ENCODE assay signal across 17 cellular contexts in genomic region chr12:28539691-28540323, GRCh38.
"Had no signal": no experiment of that assay in that cellular context is flagged by ENCODE, and none has a peak within 500 bp of the region (broad histone marks: within the 10 kb centered on the region; RNA-seq: fewer than 3 reads in every experiment).

No MANE protein-coding gene starts in this region.

- H3K27me3 ChIP-seq: foreskin keratinocyte, suprapubic skin, upper lobe of left lung had no signal

- H3K9me3 ChIP-seq: suprapubic skin, upper lobe of left lung had no signal

- H3K27ac Mint-ChIP-seq: activated CD8-positive, alpha-beta T cell treated with anti-CD3 and anti-CD28 coated beads, Interleukin-2, amount 10 ng/mL, durations not matched to agents 7 days and 5 days; activated naive CD4-positive, alpha-beta T cell treated with anti-CD3 and anti-CD28 coated beads for 36 hours; effector memory CD8-positive, alpha-beta T cell; immature natural killer cell; WTC11 had no signal

- DNase-seq: activated CD4-positive, alpha-beta T cell treated with anti-CD3 and anti-CD28 coated beads for 48 hours; activated CD8-positive, alpha-beta T cell treated with anti-CD3 and anti-CD28 coated beads, Interleukin-2, amount 10 ng/mL, durations not matched to agents 7 days and 5 days; activated naive CD4-positive, alpha-beta T cell treated with anti-CD3 and anti-CD28 coated beads for 36 hours; caudate nucleus; cortex of kidney; effector memory CD8-positive, alpha-beta T cell; immature natural killer cell; left colon; naive B cell; posterior cingulate gyrus; stimulated activated CD4-positive, alpha-beta T cell treated with anti-CD3 and anti-CD28 coated beads, Interleukin-12 subunit alpha, Interleukin-12 subunit beta, amount 100 ng/mL, for 4 hours; stimulated activated CD4-positive, alpha-beta T cell treated with anti-CD3 and anti-CD28 coated beads, Interleukin-2, amount 100 ng/mL, for 48 hours; stimulated activated naive CD8-positive, alpha-beta T cell treated with anti-CD3 and anti-CD28 coated beads, Interleukin-15, Interleukin-2, amounts not matched to agents 100 U/mL and 50 U/mL, for 24 hours; upper lobe of left lung had no signal

- ATAC-seq: activated CD8-positive, alpha-beta T cell treated with anti-CD3 and anti-CD28 coated beads, Interleukin-2, amount 10 ng/mL, durations not matched to agents 7 days and 5 days; effector memory CD8-positive, alpha-beta T cell; foreskin keratinocyte; left colon; stimulated activated naive CD8-positive, alpha-beta T cell treated with anti-CD3 and anti-CD28 coated beads, Interleukin-15, Interleukin-2, amounts not matched to agents 100 U/mL and 50 U/mL, for 24 hours; WTC11 had no signal

- H3K27me3 Mint-ChIP-seq: effector memory CD8-positive, alpha-beta T cell; naive B cell had no signal

- H3K36me3 Mint-ChIP-seq: immature natural killer cell had no signal

- H3K4me3 ChIP-seq: suprapubic skin, upper lobe of left lung had no signal

- H3K9me3 Mint-ChIP-seq: effector memory CD8-positive, alpha-beta T cell; immature natural killer cell; WTC11 had no signal

- H3K27ac ChIP-seq: foreskin keratinocyte, suprapubic skin, upper lobe of left lung had no signal

- H3K4me3 Mint-ChIP-seq: activated CD8-positive, alpha-beta T cell treated with anti-CD3 and anti-CD28 coated beads, Interleukin-2, amount 10 ng/mL, durations not matched to agents 7 days and 5 days; activated naive CD4-positive, alpha-beta T cell treated with anti-CD3 and anti-CD28 coated beads for 36 hours; effector memory CD8-positive, alpha-beta T cell; immature natural killer cell; naive B cell; WTC11 had no signal

- H3K4me1 ChIP-seq: suprapubic skin, upper lobe of left lung had no signal

- H3K36me3 ChIP-seq: suprapubic skin, upper lobe of left lung had no signal
